Comparison of ENCODE assay signal across 12 cellular contexts in the genomic region with DNA sequence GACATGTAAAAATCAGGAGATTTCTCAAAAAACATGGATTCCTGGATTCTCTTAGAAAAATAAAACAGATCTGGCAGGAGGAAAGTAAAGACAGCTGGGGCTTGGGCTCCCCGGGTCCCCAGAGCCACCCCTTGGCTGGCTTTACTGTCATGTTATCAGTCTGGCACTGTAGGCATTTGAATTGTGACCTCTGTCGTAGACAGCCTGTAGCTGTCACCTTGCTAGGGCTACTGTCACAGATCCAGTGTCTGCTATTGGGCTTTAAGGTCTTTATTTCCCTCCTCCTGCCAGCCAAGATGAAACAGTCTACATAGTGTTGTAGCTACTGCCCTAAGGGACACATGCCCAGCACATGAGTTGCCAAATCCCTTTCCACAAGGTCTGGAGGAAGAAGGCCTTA. TPM values are rescaled to one million over a fixed set of nuclear protein-coding genes. Genes with fewer than 3 reads are reported as not detected.
DNase-seq lines count a peak whose midpoint lies in the region; ATAC-seq and TF ChIP-seq lines count a peak whose summit lies in the region.
"Had no signal": no experiment of that assay in that cellular context is flagged by ENCODE, and none has a peak within 500 bp of the region (broad histone marks: within the 10 kb centered on the region; RNA-seq: fewer than 3 reads in every experiment).

No MANE protein-coding gene starts in this region.

- DNase-seq in heart left ventricle (no peak), cardiac septum (ENCODE audit: low spot score) (no peak), SK-MEL-5 (ENCODE audit: low read depth, low spot score) (peak; percentile 9), right cardiac atrium (peak in 1 of 3 donors; percentile 43), MM.1S (no peak), left lung (no peak)
- DNase-seq: Calu3; CD8-positive, alpha-beta T cell; DMS79 treated with DMSO at 0.1 percent for 48 hours; GF-D8; H9 had no signal

- H3K9me3 ChIP-seq in heart left ventricle (no peaks in the 10 kb centered on the region), right cardiac atrium (ENCODE audit: control insufficient read depth, low read length) (no peaks in the 10 kb centered on the region), MM.1S (replicated peaks; ENCODE audit: insufficient read depth, low read length) (no peaks in the 10 kb centered on the region), left lung (no peaks in the 10 kb centered on the region)

- H3F3A ChIP-seq in MM.1S (ENCODE audit: insufficient read depth, low read length) = no peaks in the 10 kb centered on the region

- no peaks in the 10 kb centered on the region for H3K9me2 ChIP-seq in MM.1S (replicated peaks; ENCODE audit: insufficient read depth, low read length)

- H3K9ac ChIP-seq in MM.1S (ENCODE audit: low read length) = no peak overlapping the region
- H3K9ac ChIP-seq: BLaER1 treated with 17β-estradiol and CSF1 and Interleukin-3, amounts not matched to agents 10 nM and 100 nM had no signal

- TF ChIP-seq POLR2A in heart left ventricle (IDR thresholded peaks at IDR 0.05) = no peak

- in situ Hi-C loops in SK-MEL-5 (cut with HindIII; ENCODE audit: low pct_unique_long_range_greater_than_20kb, low sequenced_read_pairs) = no loop called here

- no peaks in the 10 kb centered on the region for H3K79me2 ChIP-seq in MM.1S (ENCODE audit: low read length)

- ATAC-seq in heart left ventricle = peak in 3 of 4 donors; percentile 80 to 87 (median 86)
- ATAC-seq in right cardiac atrium = peak; percentile 54 to 64
- no peak for ATAC-seq in left lung
- ATAC-seq: CD8-positive, alpha-beta T cell had no signal

- no peak overlapping the region for H2AFZ ChIP-seq in MM.1S (ENCODE audit: low read length)

- H3K4me3 ChIP-seq in heart left ventricle (no peak overlapping the region), right cardiac atrium (ENCODE audit: low read length) (no peak overlapping the region), MM.1S (ENCODE audit: low read length) (no peak overlapping the region), left lung (no peak overlapping the region)
- H3K4me3 ChIP-seq: BLaER1 treated with 17β-estradiol and CSF1 and Interleukin-3, amounts not matched to agents 10 nM and 100 nM had no signal

- 20 to 45% (median 32%) methylated on average over 2 of the region's 2 CpGs for WGBS in heart left ventricle, 4 donors
- 31% methylated on average over 2 of the region's 2 CpGs for WGBS in right cardiac atrium

- H3K27ac ChIP-seq in heart left ventricle = peak overlapping the region in 2 of 12 donors; percentile 9 to 15
- H3K27ac ChIP-seq in right cardiac atrium (ENCODE audit: low read length) = no peak overlapping the region
- H3K27ac ChIP-seq in MM.1S (ENCODE audit: low read length) = no peak overlapping the region
- no peak overlapping the region for H3K27ac ChIP-seq in left lung
- H3K27ac ChIP-seq: BLaER1 treated with 17β-estradiol and CSF1 and Interleukin-3, amounts not matched to agents 10 nM and 100 nM had no signal

- intact Hi-C loops in heart left ventricle (cut with DNase I) = no loop called here
- intact Hi-C loops in cardiac septum (cut with DNase I) = no loop called here
- intact Hi-C loops in right cardiac atrium (cut with DNase I) = no loop called here
- intact Hi-C loops in left lung (cut with DNase I) = no loop called here

- H3K4me2 ChIP-seq in MM.1S (ENCODE audit: low read depth, low read length) = no peak overlapping the region
- H3K4me2 ChIP-seq: BLaER1 treated with 17β-estradiol and CSF1 and Interleukin-3, amounts not matched to agents 10 nM and 100 nM had no signal

- H3K36me3 ChIP-seq in heart left ventricle = no peaks in the 10 kb centered on the region
- H3K36me3 ChIP-seq in MM.1S (replicated peaks; ENCODE audit: insufficient read depth, low read length) = no peaks in the 10 kb centered on the region
- no peaks in the 10 kb centered on the region for H3K36me3 ChIP-seq in left lung
- H3K36me3 ChIP-seq: BLaER1 treated with 17β-estradiol and CSF1 and Interleukin-3, amounts not matched to agents 10 nM and 100 nM had no signal

- TF ChIP-seq CTCF in heart left ventricle (IDR thresholded peaks at IDR 0.05) (no peak), MM.1S (IDR thresholded peaks at IDR 0.05; ENCODE audit: low read length) (no peak), left lung (IDR thresholded peaks at IDR 0.05) (no peak)

- H3K27me3 ChIP-seq in heart left ventricle (no peaks in the 10 kb centered on the region), right cardiac atrium (ENCODE audit: control insufficient read depth, insufficient read depth) (no peaks in the 10 kb centered on the region), MM.1S (replicated peaks; ENCODE audit: insufficient read depth, low read length) (no peaks in the 10 kb centered on the region), left lung (no peaks in the 10 kb centered on the region)
- H3K27me3 ChIP-seq: BLaER1 treated with 17β-estradiol and CSF1 and Interleukin-3, amounts not matched to agents 10 nM and 100 nM had no signal

- H4K20me1 ChIP-seq in MM.1S (ENCODE audit: insufficient read depth, low read length) = no peaks in the 10 kb centered on the region
- H4K20me1 ChIP-seq: BLaER1 treated with 17β-estradiol and CSF1 and Interleukin-3, amounts not matched to agents 10 nM and 100 nM had no signal

- H3K4me1 ChIP-seq in heart left ventricle (peaks cover 0 to 6% (median 4%) of the 10 kb centered on the region in 12 donors), right cardiac atrium (ENCODE audit: control insufficient read depth, insufficient read depth, low read length) (no peaks in the 10 kb centered on the region), MM.1S (ENCODE audit: low read length) (no peaks in the 10 kb centered on the region), left lung (no peaks in the 10 kb centered on the region)
- H3K4me1 ChIP-seq: BLaER1 treated with 17β-estradiol and CSF1 and Interleukin-3, amounts not matched to agents 10 nM and 100 nM had no signal

RNA-seq across cellular contexts. Expression of a gene that starts 37.5 kb away (rescaled TPM):
- 10 to 100 TPM in 1 of 9 donors, 1 to 10 TPM in 8; 3.2 to 26.3 (median 7.6) TPM for total RNA-seq in heart left ventricle
- 10 to 100 TPM in 1 of 2 donors, 1 to 10 TPM in 1; 8.5 to 24.4 TPM for polyA plus RNA-seq in heart left ventricle
- 5.7 TPM for total RNA-seq in cardiac septum
- 74.3 and 75.7 TPM in 2 replicates for total RNA-seq in SK-MEL-5 (2014; rRNA removed; shearing (Covaris generic))
- polyA plus RNA-seq in SK-MEL-5 (2015; cell fraction: cytosol; rRNA removed) = 44.6 and 58.4 TPM in 2 replicates
- 10.4 and 10.9 TPM in 2 replicates for polyA plus RNA-seq in SK-MEL-5 (2015; cell fraction: nucleus; rRNA removed)
- 1 to 10 TPM; 4.5 to 8.0 (median 7.6) TPM for total RNA-seq in right cardiac atrium
- polyA plus RNA-seq in right cardiac atrium = 11.0 TPM
- 10 to 100 TPM; 39.1 to 40.2 TPM for total RNA-seq in left lung
